Comparison of ENCODE assay signal across 28 cellular contexts in genomic region chr2:235976956-235977355, GRCh38.
"Had no signal": no experiment of that assay in that cellular context is flagged by ENCODE, and none has a peak within 500 bp of the region (broad histone marks: within the 10 kb centered on the region; RNA-seq: fewer than 3 reads in every experiment).

No MANE protein-coding gene starts in this region.

- H3K36me3 ChIP-seq: brain microvascular endothelial cell, gastrocnemius medialis had no signal

- H3K9me3 ChIP-seq: gastrocnemius medialis, heart left ventricle had no signal

- DNase-seq: activated CD4-positive, alpha-beta memory T cell treated with anti-CD3 and anti-CD28 coated beads, Interleukin-2, amount 10 ng/mL, durations not matched to agents 7 days and 5 days; activated CD4-positive, alpha-beta T cell treated with anti-CD3 and anti-CD28 coated beads for 1 hour; activated CD4-positive, alpha-beta T cell treated with anti-CD3 and anti-CD28 coated beads for 4 hours; activated CD4-positive, alpha-beta T cell treated with anti-CD3 and anti-CD28 coated beads, Interleukin-2, amount 10 ng/mL, durations not matched to agents 7 days and 5 days; activated CD4-positive, alpha-beta T cell treated with anti-CD3 and anti-CD28 coated beads, Interleukin-2, amount 50 U/mL, for 4 hours; activated CD8-positive, alpha-beta memory T cell treated with anti-CD3 and anti-CD28 coated beads, Interleukin-2, amount 50 U/mL, for 48 hours; activated gamma-delta T cell treated with Interleukin-2 at 50 U/mL for 16 hours; activated naive CD4-positive, alpha-beta T cell treated with anti-CD3 and anti-CD28 coated beads, Interleukin-2, amount 50 U/mL, for 16 hours; activated naive CD4-positive, alpha-beta T cell treated with Interleukin-2 at 50 U/mL for 16 hours; activated T-cell treated with anti-CD3 and anti-CD28 coated beads for 4 hours; activated T-cell treated with anti-CD3 and anti-CD28 coated beads, Interleukin-2, amount 50 U/mL, for 24 hours; activated T-cell treated with anti-CD3 and anti-CD28 coated beads, Interleukin-2, amount 50 U/mL, for 72 hours; amniotic stem cell; anterior cingulate cortex; brain microvascular endothelial cell; dorsolateral prefrontal cortex; effector memory CD4-positive, alpha-beta T cell; endodermal cell; foreskin fibroblast; gastrocnemius medialis; glutamatergic neuron; heart left ventricle; T-helper 2 cell had no signal

- H3K4me1 ChIP-seq: gastrocnemius medialis had no signal

- H3K4me3 ChIP-seq: coronary artery, dorsolateral prefrontal cortex, gastrocnemius medialis, heart left ventricle had no signal

- H3K27ac ChIP-seq: brain microvascular endothelial cell, coronary artery, dorsolateral prefrontal cortex, gastrocnemius medialis had no signal

- H3K27me3 ChIP-seq: brain microvascular endothelial cell, dorsolateral prefrontal cortex, gastrocnemius medialis, heart left ventricle had no signal

- ATAC-seq: activated T-cell treated with anti-CD3 and anti-CD28 coated beads, Interleukin-2, amount 50 U/mL, for 72 hours; esophagus mucosa; gastrocnemius medialis; heart left ventricle; WTC11 had no signal

- FAIRE-seq: astrocyte, bronchial epithelial cell had no signal
